Comparison of ENCODE assay signal across 10 cellular contexts in the genomic region with DNA sequence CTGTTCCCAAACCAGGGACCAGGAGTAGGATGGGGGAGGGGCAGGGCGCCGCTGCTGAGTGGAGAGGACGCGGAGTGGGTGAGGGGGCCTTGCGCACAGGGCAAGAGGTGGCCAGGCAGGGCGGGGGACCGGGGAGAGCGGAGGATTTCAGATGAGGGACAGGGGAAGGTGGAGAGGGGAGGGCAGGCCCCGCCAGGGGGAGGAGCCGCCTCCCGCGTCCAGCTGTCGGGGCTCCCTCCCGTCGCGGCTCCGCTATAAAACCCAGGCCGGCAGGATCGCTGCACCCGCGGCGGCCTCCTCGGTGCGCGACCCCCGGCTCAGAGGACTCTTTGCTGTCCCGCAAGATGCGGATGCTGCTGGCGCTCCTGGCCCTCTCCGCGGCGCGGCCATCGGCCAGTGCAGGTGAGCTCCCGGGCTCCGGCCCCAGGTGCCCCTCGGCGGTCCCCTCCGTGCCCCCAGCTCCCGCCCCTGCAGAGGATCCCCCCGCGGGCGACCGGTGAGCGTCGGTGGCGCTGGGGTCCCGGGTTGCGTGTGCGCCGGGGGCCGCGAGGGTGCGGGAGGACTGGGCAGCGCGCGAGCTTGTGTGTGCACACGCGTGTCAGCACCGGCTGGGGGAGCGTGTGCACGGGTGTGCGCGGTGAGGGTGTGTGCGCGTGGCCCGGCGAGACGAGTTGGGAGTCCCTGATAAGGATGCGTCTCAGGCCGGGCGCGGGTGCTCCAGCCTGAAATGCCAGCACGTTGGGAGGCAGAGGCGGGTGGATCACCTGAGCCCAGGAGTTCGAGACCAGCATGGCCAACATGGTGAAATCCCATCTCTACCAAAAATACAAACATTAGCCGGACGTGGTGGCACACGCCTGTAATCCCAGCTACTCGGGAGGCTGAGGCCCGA. TPM values are rescaled to one million over a fixed set of nuclear protein-coding genes. Genes with fewer than 3 reads are reported as not detected.
DNase-seq lines count a peak whose midpoint lies in the region; ATAC-seq and TF ChIP-seq lines count a peak whose summit lies in the region.
"Had no signal": no experiment of that assay in that cellular context is flagged by ENCODE, and none has a peak within 500 bp of the region (broad histone marks: within the 10 kb centered on the region; RNA-seq: fewer than 3 reads in every experiment).

CA4 (plus strand) TSS at position 283 of the 892 bp plus-strand sequence; CDS start at position 345, 62 bp downstream.

- peak within 1 kb of the TSS; percentile 48 for H3K4me3 ChIP-seq in H7 (ENCODE audit: insufficient read depth, low read depth, low read length)
- H3K4me3 ChIP-seq in SK-N-MC, result peak within 1 kb of the TSS; percentile 36; the same call in 1 of the 2 replicates
- H3K4me3 ChIP-seq in psoas muscle, result peak within 1 kb of the TSS; percentile 59
- H3K4me3 ChIP-seq: PC-9 had no signal

- intact Hi-C loops in left cardiac atrium (cut with DNase I), result loop anchor here in 1 of 2 donors (5.0 kb wide), 1 partner anchor 287 kb away; no protein-coding TSS in a partner anchor
- intact Hi-C loops in psoas muscle (cut with DNase I), result loop anchor here in 1 of 2 donors (10.0 kb wide), 1 partner anchor 285 kb away; no protein-coding TSS in a partner anchor

- H3K9ac ChIP-seq in SK-N-MC (ENCODE audit: insufficient read length), result no peak within 1 kb of the TSS

- H3K27me3 ChIP-seq in H7 (ENCODE audit: control insufficient read depth, insufficient read depth, low read length) (peaks cover 50% of the 10 kb centered on the region), psoas muscle (ENCODE audit: insufficient read depth in 3 of 3, low read length in 2 of 3) (peaks cover 0 to 81% (median 29%) of the 10 kb centered on the region in 3 donors)

- 2% methylated on average over 47 to 81 of the region's 81 CpGs for WGBS in psoas muscle, 3 donors

- H3K27ac ChIP-seq in SK-N-MC, result no peak within 1 kb of the TSS
- H3K27ac ChIP-seq in psoas muscle, result no peak within 1 kb of the TSS
- H3K27ac ChIP-seq: brain microvascular endothelial cell, PC-9 had no signal

- H3K36me3 ChIP-seq in H7 (replicated peaks; ENCODE audit: control insufficient read depth, insufficient read depth, low read length), result no peaks in the 10 kb centered on the region
- H3K36me3 ChIP-seq in SK-N-MC (ENCODE audit: insufficient read depth, low read length), result no peaks in the 10 kb centered on the region
- no peaks in the 10 kb centered on the region for H3K36me3 ChIP-seq in psoas muscle (ENCODE audit: insufficient read depth in 1 of 2, low read depth in 1 of 2)
- H3K36me3 ChIP-seq: brain microvascular endothelial cell had no signal

- peak; percentile 37 to 46 for ATAC-seq in left cardiac atrium
- ATAC-seq in psoas muscle, result no peak
- no peak for ATAC-seq in HG02840 (IDR thresholded peaks at IDR 0.05; ENCODE audit: low FRiP score, unreplicated experiment)
- no peak for ATAC-seq in HG03460 (IDR thresholded peaks at IDR 0.05; ENCODE audit: unreplicated experiment)
- ATAC-seq in GM21786 (IDR thresholded peaks at IDR 0.05; ENCODE audit: unreplicated experiment), result no peak

- TF ChIP-seq CTCF in psoas muscle (IDR thresholded peaks at IDR 0.05), result no peak

- H3K4me1 ChIP-seq in psoas muscle, result no peaks in the 10 kb centered on the region

- DNase-seq in H7 (peak; percentile 92), SK-N-MC (ENCODE audit: low read depth, low spot score) (no peak), left cardiac atrium (peak; percentile 26), psoas muscle (no peak), NCI-H2107 treated with DMSO at 0.1 percent for 48 hours (lab: John Stamatoyannopoulos, UW; ENCODE audit: unreplicated experiment) (no peak)
- DNase-seq: brain microvascular endothelial cell, PC-9 had no signal

- H3K9me3 ChIP-seq in SK-N-MC (ENCODE audit: low read depth, low read length) (no peaks in the 10 kb centered on the region), psoas muscle (no peaks in the 10 kb centered on the region)

RNA-seq across cellular contexts. Expression of gene CA4, which starts in this region (rescaled TPM):
- 0.69 and 1.8 TPM in 2 replicates for total RNA-seq in H7 (2014; rRNA removed; shearing (Covaris generic))
- total RNA-seq in left cardiac atrium, result 10 to 100 TPM in 1 of 2 donors, 1 to 10 TPM in 1; 3.1 to 10.8 TPM
- 10 to 100 TPM in 3 of 4 donors, 1 to 10 TPM in 1; 8.9 to 13.6 (median 11.6) TPM for total RNA-seq in psoas muscle
- 10 to 100 TPM; 10.2 to 16.6 (median 14.4) TPM for polyA plus RNA-seq in psoas muscle
- total RNA-seq: PC-9 had no signal

Comparison
In these comparisons a context has a peak if more than half of its experiments do, and no peak if none do; other contexts are left out.
1. DNase-seq: peak in H7 (single experiment) and left cardiac atrium (single experiment); none in SK-N-MC (single experiment), psoas muscle (0 of 2) and NCI-H2107 treated with DMSO at 0.1 percent for 48 hours (single experiment).
2. ATAC-seq: peak in left cardiac atrium (2 of 2); none in psoas muscle (0 of 4), HG02840 (single experiment), HG03460 (single experiment) and GM21786 (single experiment).
3. Peak in every context shown above with its lines, with median percentiles within 50 percentile points of each other: H3K4me3 ChIP-seq.